ENCODE assay signal across 15 cellular contexts in the genomic region with DNA sequence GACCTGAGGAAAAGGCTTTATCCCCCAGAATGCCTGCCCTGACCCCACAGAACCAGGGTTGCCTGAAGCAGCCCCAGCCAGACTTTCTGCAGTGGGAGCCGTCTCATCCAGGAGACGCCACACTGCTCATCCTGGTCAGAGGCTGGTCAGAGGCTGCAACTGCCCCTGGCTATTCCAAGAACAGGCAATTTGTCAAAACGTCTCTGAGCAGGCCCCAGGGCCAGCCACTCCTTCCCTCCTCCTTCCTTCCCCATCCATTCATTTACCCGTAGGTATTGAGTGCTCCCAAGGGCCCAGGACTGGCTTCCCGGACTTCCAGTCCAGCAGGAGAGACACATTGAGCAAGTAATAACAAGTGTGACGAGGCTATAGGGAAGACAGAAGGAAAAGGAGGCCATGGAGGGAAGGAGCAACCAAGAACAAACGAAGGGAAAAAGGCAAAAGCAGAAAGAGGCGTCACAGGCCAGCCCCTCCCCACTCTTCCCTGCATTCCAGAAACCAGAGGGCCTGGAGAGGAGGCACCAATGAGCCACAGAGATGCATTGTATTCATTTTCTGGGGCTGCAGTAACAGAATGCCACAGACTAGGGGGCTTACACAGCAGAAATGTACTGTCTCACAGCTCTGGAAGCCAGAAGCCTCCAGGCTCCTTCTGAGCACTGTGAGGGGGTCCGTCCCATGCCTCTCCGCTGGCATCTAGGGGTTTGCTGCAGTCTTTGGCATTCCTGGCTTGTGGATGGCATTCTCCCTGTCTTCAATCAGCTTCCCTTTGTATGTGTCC. TPM values are rescaled to one million over a fixed set of nuclear protein-coding genes. Genes with fewer than 3 reads are reported as not detected.
DNase-seq lines count a peak whose midpoint lies in the region; ATAC-seq, FAIRE-seq and TF ChIP-seq lines count a peak whose summit lies in the region.
"Had no signal": no experiment of that assay in that cellular context is flagged by ENCODE, and none has a peak within 500 bp of the region (broad histone marks: within the 10 kb centered on the region; RNA-seq: fewer than 3 reads in every experiment).

No MANE protein-coding gene starts in this region.

- H3K18ac ChIP-seq in H1 (ENCODE audit: extremely low read depth, low read length) = no peak overlapping the region

- H3K4me3 ChIP-seq in cardiac muscle cell (no peak overlapping the region), H1 (ENCODE audit: extremely low read depth in 1 of 4, insufficient read depth in 2 of 4, low read depth in 3 of 4, low read length in 4 of 4) (no peak overlapping the region)

- H2BK5ac ChIP-seq in H1 (ENCODE audit: low read depth, low read length) = no peak overlapping the region

- no peak overlapping the region for H3K14ac ChIP-seq in H1 (ENCODE audit: insufficient read length)

- no peak overlapping the region for H2BK12ac ChIP-seq in H1 (ENCODE audit: low read depth, low read length)

- no peak for TF ChIP-seq POLR2A in H1 (IDR thresholded peaks at IDR 0.05; ENCODE audit: control extremely low read depth in 1 of 2, low read depth in 2 of 2, low read length in 2 of 2)

- DNase-seq in cardiac muscle cell (ENCODE audit: low read depth in 1 of 2, low spot score in 1 of 2) (peak; percentile 30 to 33), left cardiac atrium (no peak), H1 (ENCODE audit: low read depth in 1 of 2, low spot score in 2 of 2) (no peak), mesothelial cell of epicardium (ENCODE audit: low spot score in 2 of 2, unreplicated experiment in 2 of 2) (no peak), type B pancreatic cell (ENCODE audit: extremely low spot score, unreplicated experiment) (no peak), C1 segment of cervical spinal cord (lab: John Stamatoyannopoulos, UW) (no peak)
- no peak for DNase-seq in stimulated activated naive CD4-positive, alpha-beta T cell treated with Interleukin-2 at 50 U/mL for 16 hours (lab: John Stamatoyannopoulos, UW)
- DNase-seq: activated CD4-positive, alpha-beta T cell treated with anti-CD3 and anti-CD28 coated beads for 4 hours; GF-D8; NCI-H2029 treated with DMSO at 0.1 percent for 48 hours; SHP77 had no signal

- POLR2A ChIA-PET in H1 (lab: Charles Lee; ENCODE audit: partially characterized antibody) = no interaction called here

- no peaks in the 10 kb centered on the region for H3K27me3 Mint-ChIP-seq in mesothelial cell of epicardium (ENCODE audit: low read depth)
- H3K27me3 Mint-ChIP-seq in type B pancreatic cell = peaks cover 4% of the 10 kb centered on the region
- H3K27me3 Mint-ChIP-seq: activated naive CD4-positive, alpha-beta T cell treated with anti-CD3 and anti-CD28 coated beads, Interleukin-2, amount 50 U/mL, for 24 hours; stimulated activated naive CD8-positive, alpha-beta T cell treated with anti-CD3 and anti-CD28 coated beads, Interleukin-15, Interleukin-2, amounts not matched to agents 100 ng/mL and 50 ng/mL, for 24 hours had no signal

- H2AK5ac ChIP-seq in H1 (ENCODE audit: low read depth, low read length) = no peak overlapping the region

- H3K23ac ChIP-seq in H1 (ENCODE audit: insufficient read length) = no peak overlapping the region

- H3K36me3 ChIP-seq in cardiac muscle cell (no peaks in the 10 kb centered on the region), H1 (ENCODE audit: control insufficient read depth in 2 of 4, insufficient read depth in 4 of 4, low read length in 3 of 4) (no peaks in the 10 kb centered on the region)

- H3K79me2 ChIP-seq in H1 (ENCODE audit: control insufficient read depth in 1 of 2, insufficient read depth in 2 of 2, low read length in 2 of 2) = no peaks in the 10 kb centered on the region

- FAIRE-seq in H1 (lab: Jason Lieb, UNC) = no peak
- FAIRE-seq: A204.1 had no signal

- H3K4me1 Mint-ChIP-seq in mesothelial cell of epicardium = peaks cover 21% of the 10 kb centered on the region
- H3K4me1 Mint-ChIP-seq in type B pancreatic cell (ENCODE audit: unreplicated experiment) = peaks cover 15% of the 10 kb centered on the region
- H3K4me1 Mint-ChIP-seq: activated naive CD4-positive, alpha-beta T cell treated with anti-CD3 and anti-CD28 coated beads, Interleukin-2, amount 50 U/mL, for 24 hours had no signal

- H3K27me3 ChIP-seq in cardiac muscle cell (no peaks in the 10 kb centered on the region), H1 (replicated peaks in 1 of 4; ENCODE audit: control insufficient read depth in 3 of 4, extremely low read depth in 1 of 4, insufficient read depth in 3 of 4, low read length in 3 of 4) (no peaks in the 10 kb centered on the region)

- no peaks in the 10 kb centered on the region for H3K36me3 Mint-ChIP-seq in mesothelial cell of epicardium
- H3K36me3 Mint-ChIP-seq in type B pancreatic cell = peaks cover 3% of the 10 kb centered on the region

- peak overlapping the region; percentile 11; the same call in 1 of the 2 replicates for H4K8ac ChIP-seq in H1 (ENCODE audit: extremely low read depth, insufficient read depth, low read length)

- H3K27ac ChIP-seq in cardiac muscle cell (peak overlapping the region; percentile 43), H1 (ENCODE audit: low read depth, low read length) (no peak overlapping the region)

- no peak for ATAC-seq in left cardiac atrium
- ATAC-seq in HG02870 (IDR thresholded peaks at IDR 0.05; ENCODE audit: unreplicated experiment) = no peak

- WGBS in H1 (ENCODE audit: extremely low coverage in 1 of 2, insufficient coverage in 1 of 2, insufficient read length in 1 of 2, insufficient replicate concordance in 2 of 2, low coverage in 1 of 2, low lambda C conversion rate in 2 of 2, missing lambda C conversion rate in 1 of 2), 2 experiments = 65% methylated on average over 10 of the region's 10 CpGs; no CpG with 5 or more reads in 1 of the 2 experiments

- no peak for TF ChIP-seq EP300 in H1 (IDR thresholded peaks at IDR 0.05; ENCODE audit: borderline replicate concordance in 1 of 2, low read depth in 2 of 2, low read length in 2 of 2)

- H3K9me3 ChIP-seq in cardiac muscle cell (ENCODE audit: low read depth) (no peaks in the 10 kb centered on the region), H1 (ENCODE audit: insufficient read depth in 2 of 2, low read depth in 1 of 2, low read length in 1 of 2) (peaks cover 0 to 2% of the 10 kb centered on the region in 2 experiments; a peak in 1 of 4 replicates)

- H2BK120ac ChIP-seq in H1 (replicated peaks; ENCODE audit: low read depth, low read length) = no peak overlapping the region

- H3K4me2 ChIP-seq in H1 (ENCODE audit: insufficient read depth in 1 of 2, low read depth in 2 of 2, low read length in 2 of 2) = no peak overlapping the region

- H2BK15ac ChIP-seq in H1 (ENCODE audit: low read length) = no peak overlapping the region

- no peak overlapping the region for H4K5ac ChIP-seq in H1 (ENCODE audit: insufficient read length, low read depth, low read length)

- TF ChIP-seq CTCF in cardiac muscle cell (IDR thresholded peaks at IDR 0.05; ENCODE audit: low read depth, low read length) (peak; percentile 22), H1 (IDR thresholded peaks at IDR 0.05; ENCODE audit: control extremely low read depth in 1 of 3, insufficient read depth in 1 of 3, low read depth in 1 of 3, low read length in 3 of 3) (peak; percentile 6 to 51 (median 42)), mesothelial cell of epicardium (IDR thresholded peaks at IDR 0.05; ENCODE audit: unreplicated experiment) (no peak), type B pancreatic cell (conservative IDR thresholded peaks at IDR 0.05) (peak; percentile 58)

- no peak overlapping the region for H3K4me3 Mint-ChIP-seq in mesothelial cell of epicardium
- no peak overlapping the region for H3K4me3 Mint-ChIP-seq in type B pancreatic cell
- H3K4me3 Mint-ChIP-seq: activated naive CD4-positive, alpha-beta T cell treated with anti-CD3 and anti-CD28 coated beads, Interleukin-2, amount 50 U/mL, for 24 hours; stimulated activated naive CD8-positive, alpha-beta T cell treated with anti-CD3 and anti-CD28 coated beads, Interleukin-15, Interleukin-2, amounts not matched to agents 100 ng/mL and 50 ng/mL, for 24 hours had no signal

- no peak overlapping the region for H3K56ac ChIP-seq in H1 (replicated peaks; ENCODE audit: insufficient read length, low read depth, low read length)

- H4K91ac ChIP-seq in H1 (replicated peaks; ENCODE audit: insufficient read length, low read length) = no peak overlapping the region

- no peaks in the 10 kb centered on the region for H3K79me1 ChIP-seq in H1 (ENCODE audit: low read depth, low read length)

- H2BK20ac ChIP-seq in H1 (ENCODE audit: low read length) = no peak overlapping the region

- no peak overlapping the region for H3K4ac ChIP-seq in H1 (replicated peaks; ENCODE audit: insufficient read length, low read depth, low read length)

- H3K4me1 ChIP-seq in cardiac muscle cell (ENCODE audit: low read depth) (peaks cover 11% of the 10 kb centered on the region), H1 (replicated peaks in 1 of 4; ENCODE audit: control insufficient read depth in 3 of 4, insufficient read depth in 4 of 4, low read length in 3 of 4) (peaks cover 0 to 12% (median 1%) of the 10 kb centered on the region in 4 experiments; a peak in 5 of 7 replicates)

- H3K9me3 Mint-ChIP-seq in mesothelial cell of epicardium (peaks cover under 1% of the 10 kb centered on the region), type B pancreatic cell (no peaks in the 10 kb centered on the region)
- H3K9me3 Mint-ChIP-seq: activated naive CD4-positive, alpha-beta T cell treated with anti-CD3 and anti-CD28 coated beads, Interleukin-2, amount 50 U/mL, for 24 hours; stimulated activated naive CD8-positive, alpha-beta T cell treated with anti-CD3 and anti-CD28 coated beads, Interleukin-15, Interleukin-2, amounts not matched to agents 100 ng/mL and 50 ng/mL, for 24 hours had no signal

- peak overlapping the region; percentile 43; the same call in 1 of the 2 replicates for H2AFZ ChIP-seq in H1 (ENCODE audit: low read length)

- peak; percentile 17 to 59; a peak in 3 of 4 replicates for TF ChIP-seq RAD21 in H1 (IDR thresholded peaks at IDR 0.05 in 1 of 2, conservative IDR thresholded peaks at IDR 0.05 in 1 of 2; ENCODE audit: low read depth in 2 of 2, low read length in 2 of 2)

- CTCF ChIA-PET in H1 (lab: Charles Lee; ENCODE audit: partially characterized antibody) = interaction anchor here (0.6 to 2.8 kb wide), 6 partner anchors 15 to 114 kb away, joined by 3 to 16 read pairs (median 4); no protein-coding TSS in a partner anchor

- peak overlapping the region; percentile 58 for H3K27ac Mint-ChIP-seq in mesothelial cell of epicardium
- peak overlapping the region; percentile 29 for H3K27ac Mint-ChIP-seq in type B pancreatic cell
- H3K27ac Mint-ChIP-seq: activated naive CD4-positive, alpha-beta T cell treated with anti-CD3 and anti-CD28 coated beads, Interleukin-2, amount 50 U/mL, for 24 hours; stimulated activated naive CD8-positive, alpha-beta T cell treated with anti-CD3 and anti-CD28 coated beads, Interleukin-15, Interleukin-2, amounts not matched to agents 100 ng/mL and 50 ng/mL, for 24 hours had no signal

- H4K20me1 ChIP-seq in H1 (replicated peaks in 1 of 2; ENCODE audit: control insufficient read depth in 1 of 2, insufficient read depth in 2 of 2, low read length in 2 of 2) = peaks cover 0 to 2% of the 10 kb centered on the region in 2 experiments

- no peak overlapping the region for H3K9ac ChIP-seq in H1 (replicated peaks in 1 of 4; ENCODE audit: extremely low read depth in 1 of 4, low read depth in 3 of 4, low read length in 3 of 4)

- peaks cover 7% of the 10 kb centered on the region; the same call in 1 of the 2 replicates for H3K23me2 ChIP-seq in H1 (ENCODE audit: low read depth, low read length)

- intact Hi-C loops in left cardiac atrium (cut with DNase I) = no loop called here

RNA-seq across cellular contexts. Expression of a gene that starts 21.0 kb away (rescaled TPM):
- total RNA-seq in cardiac muscle cell = 11.6 and 15.8 TPM in 2 replicates
- 14.7 and 37.9 TPM in 2 replicates for polyA plus RNA-seq in cardiac muscle cell
- total RNA-seq in left cardiac atrium = 100 to 1,000 TPM in 1 of 2 donors, 10 to 100 TPM in 1; 55.1 to 167 TPM
- total RNA-seq in H1 (2021; fragmentation: NEBNext Ultra II Directional; extraction: Animal tissue kit (Norgen Biotek cat#: 25700)) = 164 and 168 TPM in 2 replicates
- polyA plus RNA-seq in H1 (2011; rRNA removed) = 173 and 319 TPM in 2 replicates
- 270 TPM for polyA plus RNA-seq in H1 (2011; cell fraction: cytosol; rRNA removed)
- 124 TPM for polyA plus RNA-seq in H1 (2011; cell fraction: nucleus; rRNA removed)
- 202 to 227 TPM (median 219 TPM) in 4 replicates for polyA plus RNA-seq in H1 (2012, experiment 1 of 2)
- 250 TPM for polyA plus RNA-seq in H1 (2012, experiment 2 of 2)
- 461 TPM for polyA plus RNA-seq in H1 (2013, experiment 1 of 2)
- 438 TPM for polyA plus RNA-seq in H1 (2013, experiment 2 of 2)
- polyA minus RNA-seq in H1 (2011; rRNA and poly(A)+ RNA removed) = 187 and 223 TPM in 2 replicates
- polyA minus RNA-seq in H1 (2011; cell fraction: cytosol; rRNA and poly(A)+ RNA removed) = 121 TPM
- 81.6 TPM for polyA minus RNA-seq in H1 (2011; cell fraction: nucleus; rRNA and poly(A)+ RNA removed)
- total RNA-seq in mesothelial cell of epicardium = 20.0 to 22.6 TPM (median 22.3 TPM) in 3 replicates
- total RNA-seq in type B pancreatic cell (ENCODE audit: low replicate concordance) = 120 and 807 TPM in 2 replicates

RNA-seq across cellular contexts. Expression of a gene that starts 54.7 kb away (rescaled TPM):
- 0.03 and 0.14 TPM in 2 replicates for total RNA-seq in cardiac muscle cell
- polyA plus RNA-seq in cardiac muscle cell = not detected in 2 replicates
- 100 to 1,000 TPM; 241 to 483 TPM for total RNA-seq in left cardiac atrium
- 0.60 and 0.63 TPM in 2 replicates for total RNA-seq in H1 (2021; fragmentation: NEBNext Ultra II Directional; extraction: Animal tissue kit (Norgen Biotek cat#: 25700))
- polyA plus RNA-seq in H1 (2011; rRNA removed) = 0.39 and 0.67 TPM in 2 replicates
- 0.40 TPM for polyA plus RNA-seq in H1 (2011; cell fraction: cytosol; rRNA removed)
- polyA plus RNA-seq in H1 (2011; cell fraction: nucleus; rRNA removed) = 1.1 TPM
- polyA plus RNA-seq in H1 (2012, experiment 1 of 2) = 0.54 to 0.73 TPM (median 0.56 TPM) in 4 replicates
- polyA plus RNA-seq in H1 (2012, experiment 2 of 2) = 0.18 TPM
- polyA plus RNA-seq in H1 (2013, experiment 1 of 2) = 0.28 TPM
- polyA plus RNA-seq in H1 (2013, experiment 2 of 2) = 0.17 TPM
- polyA minus RNA-seq in H1 (2011; rRNA and poly(A)+ RNA removed) = 1.2 and 1.5 TPM in 2 replicates
- 0.37 TPM for polyA minus RNA-seq in H1 (2011; cell fraction: cytosol; rRNA and poly(A)+ RNA removed)
- polyA minus RNA-seq in H1 (2011; cell fraction: nucleus; rRNA and poly(A)+ RNA removed) = 1.7 TPM
- 0.24 to 0.31 TPM (median 0.29 TPM) in 3 replicates for total RNA-seq in mesothelial cell of epicardium
- total RNA-seq in type B pancreatic cell (ENCODE audit: low replicate concordance) = 0.70 and 1.3 TPM in 2 replicates

Comparison
In these comparisons a context has a peak if more than half of its experiments do, and no peak if none do; other contexts are left out.
1. DNase-seq: peak in cardiac muscle cell (2 of 2); none in left cardiac atrium (single experiment), H1 (0 of 2), mesothelial cell of epicardium (0 of 2), type B pancreatic cell (single experiment), C1 segment of cervical spinal cord (0 of 14) and stimulated activated naive CD4-positive, alpha-beta T cell treated with Interleukin-2 at 50 U/mL for 16 hours (single experiment).
2. RNA of a gene that starts 54.7 kb away (total RNA-seq): 241 to 483 TPM in left cardiac atrium; 0.70 to 1.3 TPM in type B pancreatic cell, 0.60 to 0.63 TPM in H1, 0.24 to 0.31 TPM in mesothelial cell of epicardium and 0.03 to 0.14 TPM in cardiac muscle cell; every median in the first group is over 100 times any median in the second.